In genomic region chr11:118623291-118623655, GRCh38 we compare ENCODE assay signal across 10 cellular contexts. TPM values are rescaled to one million over a fixed set of nuclear protein-coding genes. Genes with fewer than 3 reads are reported as not detected.
A peak's percentile ranks its signal among the peaks of the same experiment; 100 is the strongest.
DNase-seq lines count a peak whose midpoint lies in the region; ATAC-seq and TF ChIP-seq lines count a peak whose summit lies in the region.
"Had no signal": no experiment of that assay in that cellular context is flagged by ENCODE, and none has a peak within 500 bp of the region (broad histone marks: within the 10 kb centered on the region; RNA-seq: fewer than 3 reads in every experiment).

No MANE protein-coding gene starts in this region.

- H3K36me3 ChIP-seq in HUES64 (ENCODE audit: insufficient read depth, low read length) (peaks cover 27% of the 10 kb centered on the region), PC-3 (ENCODE audit: low read depth, low read length) (no peaks in the 10 kb centered on the region; the same call in 1 of the 2 replicates), subcutaneous abdominal adipose tissue (ENCODE audit: control insufficient read depth in 5 of 5, insufficient read depth in 5 of 5, low read length in 5 of 5) (peaks cover 0 to 50% (median 39%) of the 10 kb centered on the region in 5 donors)

- peaks cover 37% of the 10 kb centered on the region for H3K27me3 Mint-ChIP-seq in T-helper 17 cell

- TF ChIP-seq CTCF in PC-3 (conservative IDR thresholded peaks at IDR 0.05; ENCODE audit: low read depth, low read length) (no peak), fibroblast of pulmonary artery (IDR thresholded peaks at IDR 0.05; ENCODE audit: low read length, missing control alignments) (no peak)

- no peaks in the 10 kb centered on the region for H3F3A ChIP-seq in PC-3 (ENCODE audit: low read length, unreplicated experiment)

- 0 out of 2 replicates have a peak overlapping the region, but pooled peaks have one; percentile 0 for H2AFZ ChIP-seq in PC-3 (ENCODE audit: low read length)

- WGBS in HUES64, result 85% methylated on average over 4 of the region's 4 CpGs

- no peak overlapping the region for H3K27ac ChIP-seq in HUES64 (ENCODE audit: low read depth, low read length)
- peak overlapping the region; percentile 44 for H3K27ac ChIP-seq in PC-3 (ENCODE audit: low read length)
- H3K27ac ChIP-seq in subcutaneous abdominal adipose tissue (ENCODE audit: low read depth, low read length), result peak overlapping the region; percentile 99

- no TSS peak for BruUV-seq in PC-3 (replicated peaks; lab: Mats Ljungman, UMichigan)

- H3K4me1 Mint-ChIP-seq in T-helper 17 cell, result peaks cover 14% of the 10 kb centered on the region

- H3K4me1 ChIP-seq in HUES64 (ENCODE audit: insufficient read depth, low read length) (peaks cover 36% of the 10 kb centered on the region), PC-3 (ENCODE audit: insufficient read depth, low read length) (peaks cover 61% of the 10 kb centered on the region), subcutaneous abdominal adipose tissue (ENCODE audit: control insufficient read depth in 5 of 5, insufficient read depth in 5 of 5, low read length in 5 of 5) (peaks cover 29 to 92% (median 88%) of the 10 kb centered on the region in 5 donors)

- no peak overlapping the region for H3K27ac Mint-ChIP-seq in T-helper 17 cell

- peak; percentile 71 for DNase-seq in PC-3
- peak; percentile 53 for DNase-seq in fibroblast of pulmonary artery (ENCODE audit: low read depth)
- no peak for DNase-seq in retina
- no peak for DNase-seq in T-helper 17 cell

- ATAC-seq in PC-3 (peak; percentile 1), GM19452 (IDR thresholded peaks at IDR 0.05; ENCODE audit: unreplicated experiment) (no peak), HG02840 (IDR thresholded peaks at IDR 0.05; ENCODE audit: low FRiP score, unreplicated experiment) (no peak), T-helper 17 cell (no peak)

- peaks cover 5% of the 10 kb centered on the region for H3K36me3 Mint-ChIP-seq in T-helper 17 cell (ENCODE audit: low read depth)

- H3K9ac ChIP-seq in HUES64 (ENCODE audit: low read depth, low read length) (peak overlapping the region; percentile 19; the same call in 1 of the 2 replicates), PC-3 (ENCODE audit: low read length) (no peak overlapping the region), subcutaneous abdominal adipose tissue (ENCODE audit: low read length in 5 of 5) (peak overlapping the region in 4 of 5 donors; percentile 26 to 91 (median 53))

- no peaks in the 10 kb centered on the region for H3K9me3 ChIP-seq in HUES64 (ENCODE audit: insufficient read depth, low read depth, low read length)
- no peaks in the 10 kb centered on the region for H3K9me3 ChIP-seq in PC-3 (ENCODE audit: low read length)
- H3K9me3 ChIP-seq in subcutaneous abdominal adipose tissue (ENCODE audit: control insufficient read depth in 5 of 5, low read length in 5 of 5), result no peaks in the 10 kb centered on the region
- no peaks in the 10 kb centered on the region for H3K9me3 ChIP-seq in T-helper 17 cell (ENCODE audit: control insufficient read depth, low read length, poor library complexity, severe bottlenecking)

- no peaks in the 10 kb centered on the region for H3K9me2 ChIP-seq in PC-3 (replicated peaks; ENCODE audit: low read length)

- H3K4me3 ChIP-seq in HUES64 (ENCODE audit: low read length), result no peak overlapping the region
- H3K4me3 ChIP-seq in PC-3 (ENCODE audit: low read length), result peak overlapping the region; percentile 75; the same call in 1 of the 2 replicates
- no peak overlapping the region for H3K4me3 ChIP-seq in fibroblast of pulmonary artery (replicated peaks; ENCODE audit: low read depth, low read length)
- H3K4me3 ChIP-seq in subcutaneous abdominal adipose tissue (ENCODE audit: low read depth in 1 of 5, low read length in 5 of 5), result peak overlapping the region; percentile 16 to 94 (median 43)

- H3K27me3 ChIP-seq in HUES64 (ENCODE audit: insufficient read depth, low read length), result no peaks in the 10 kb centered on the region
- no peaks in the 10 kb centered on the region for H3K27me3 ChIP-seq in PC-3 (ENCODE audit: low read length)
- H3K27me3 ChIP-seq in subcutaneous abdominal adipose tissue (ENCODE audit: control insufficient read depth in 5 of 5, insufficient read depth in 4 of 5, low read length in 5 of 5), result no peaks in the 10 kb centered on the region

- H4K20me1 ChIP-seq in PC-3 (ENCODE audit: low read length), result no peaks in the 10 kb centered on the region

- peaks cover 13% of the 10 kb centered on the region for H3K79me2 ChIP-seq in PC-3 (ENCODE audit: low read length)

- CTCF ChIA-PET in PC-3 (lab: Charles Lee), result interaction anchor here (0.8 kb wide), 1 partner anchor 14 kb away, joined by 3 read pairs; no protein-coding TSS in a partner anchor

- H3K4me3 Mint-ChIP-seq in T-helper 17 cell, result no peak overlapping the region
- H3K4me3 Mint-ChIP-seq: central memory CD8-positive, alpha-beta T cell had no signal

- POLR2A ChIA-PET in PC-3 (lab: Charles Lee; ENCODE audit: unreplicated experiment), result interaction anchor here (0.6 to 1.0 kb wide), 2 partner anchors 11 to 169 kb away, joined by 3 read pairs; no protein-coding TSS in a partner anchor

- intact Hi-C loops in PC-3 (cut with micrococcal nuclease), result no loop called here

- H3K4me2 ChIP-seq in PC-3 (ENCODE audit: low read length), result peak overlapping the region; percentile 89

RNA-seq across cellular contexts. Expression of gene PHLDB1, which starts 15.9 kb away (rescaled TPM):
- polyA plus RNA-seq in HUES64 (2013, experiment 1 of 2), result 51.4 TPM
- 62.6 TPM for polyA plus RNA-seq in HUES64 (2013, experiment 2 of 2)
- total RNA-seq in PC-3 (2014; rRNA removed) (36.1 and 37.1 TPM in 2 replicates), T-helper 17 cell (1 to 10 TPM; 1.8 to 2.6 TPM)

RNA-seq across cellular contexts. Expression of gene ARCN1, which starts 51.1 kb away (rescaled TPM):
- 103 TPM for polyA plus RNA-seq in HUES64 (2013, experiment 1 of 2)
- 113 TPM for polyA plus RNA-seq in HUES64 (2013, experiment 2 of 2)
- total RNA-seq in PC-3 (2014; rRNA removed) (122 and 132 TPM in 2 replicates), T-helper 17 cell (10 to 100 TPM; 86.2 to 87.5 TPM)

RNA-seq across cellular contexts. Expression of gene TREH, which starts 56.2 kb away (rescaled TPM):
- not detected for polyA plus RNA-seq in HUES64 (2013, experiment 1 of 2)
- polyA plus RNA-seq in HUES64 (2013, experiment 2 of 2), result not detected
- total RNA-seq in PC-3 (2014; rRNA removed), result not detected in 2 replicates
- total RNA-seq in T-helper 17 cell, result not detected
- total RNA-seq: occipital lobe had no signal

RNA-seq across cellular contexts. Expression of gene IFT46, which starts 57.5 kb away (rescaled TPM):
- 9.0 TPM for polyA plus RNA-seq in HUES64 (2013, experiment 1 of 2)
- 13.6 TPM for polyA plus RNA-seq in HUES64 (2013, experiment 2 of 2)
- 32.9 and 35.2 TPM in 2 replicates for total RNA-seq in PC-3 (2014; rRNA removed)
- total RNA-seq in T-helper 17 cell, result 1 to 10 TPM; 5.2 to 5.7 TPM

Comparison
In these comparisons a context has a peak if more than half of its experiments do, and no peak if none do; other contexts are left out.
1. H3K4me3 ChIP-seq: peak in PC-3 (single experiment) and subcutaneous abdominal adipose tissue (5 of 5); none in HUES64 (single experiment) and fibroblast of pulmonary artery (single experiment).
2. DNase-seq: peak in PC-3 (single experiment) and fibroblast of pulmonary artery (single experiment); none in retina (single experiment) and T-helper 17 cell (0 of 3).
3. RNA of gene PHLDB1, which starts 15.9 kb away (total RNA-seq): 36.1 to 37.1 TPM in PC-3; 1.8 to 2.6 TPM in T-helper 17 cell; every median in the first group is over 10 times any median in the second.